Comparison of ENCODE assay signal across 18 cellular contexts in the genomic region with DNA sequence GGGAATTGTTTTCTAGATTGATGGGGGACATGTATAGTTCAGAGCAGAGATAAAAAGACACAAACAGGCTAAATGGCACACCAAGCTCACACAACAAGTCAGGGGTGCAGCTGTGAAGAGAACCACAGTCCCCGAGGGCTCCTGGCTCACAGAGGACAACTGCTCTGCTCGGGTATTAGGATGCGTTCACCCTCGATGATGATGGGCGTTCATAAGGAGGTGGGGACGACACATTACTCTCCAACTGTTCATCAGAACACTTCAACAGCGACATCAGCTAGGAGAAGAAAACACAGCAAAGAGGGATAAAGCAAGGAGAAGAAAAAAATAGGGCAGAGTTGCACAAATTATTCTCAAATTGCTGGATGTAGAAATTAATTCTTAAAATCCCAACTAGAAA.
DNase-seq lines count a peak whose midpoint lies in the region; ATAC-seq, FAIRE-seq and TF ChIP-seq lines count a peak whose summit lies in the region.
"Had no signal": no experiment of that assay in that cellular context is flagged by ENCODE, and none has a peak within 500 bp of the region (broad histone marks: within the 10 kb centered on the region; RNA-seq: fewer than 3 reads in every experiment).

No MANE protein-coding gene starts in this region.

- H3K36me3 ChIP-seq in GM12878 (ENCODE audit: control insufficient read depth in 2 of 2, insufficient read depth in 2 of 2, low read length in 1 of 2): no peaks in the 10 kb centered on the region

- FAIRE-seq in GM12878 (lab: Jason Lieb, UNC): peak; percentile 75
- FAIRE-seq: H54 had no signal

- H4K20me1 ChIP-seq in GM12878 (ENCODE audit: control insufficient read depth, insufficient read depth): no peaks in the 10 kb centered on the region

- CTCF ChIA-PET in GM12878 (lab: Yijun Ruan, JAX): no interaction called here
- CTCF ChIA-PET in activated CD4-positive, alpha-beta T cell treated with anti-CD3 and anti-CD28 coated beads, Interleukin-2, amount 10 ng/mL, durations not matched to agents 7 days and 5 days (lab: Charles Lee): no interaction called here

- no peaks in the 10 kb centered on the region for H3K4me1 Mint-ChIP-seq in activated CD4-positive, alpha-beta T cell treated with anti-CD3 and anti-CD28 coated beads, Interleukin-2, amount 10 ng/mL, durations not matched to agents 7 days and 5 days
- H3K4me1 Mint-ChIP-seq: CD4-positive, alpha-beta memory T cell had no signal

- no peak for TF ChIP-seq RAD21 in GM12878 (IDR thresholded peaks at IDR 0.05; ENCODE audit: insufficient read depth, low read depth, low read length)

- peak; percentile 18 for DNase-seq in NCI-H82 (lab: John Stamatoyannopoulos, UW)
- DNase-seq in NCI-H82 treated with DMSO at 0.1 percent for 48 hours (lab: John Stamatoyannopoulos, UW; ENCODE audit: unreplicated experiment): no peak
- DNase-seq in GM12878 (ENCODE audit: low read depth, low spot score): no peak
- peak; percentile 73 for DNase-seq in myocyte (ENCODE audit: low read depth)
- no peak for DNase-seq in activated CD4-positive, alpha-beta T cell treated with anti-CD3 and anti-CD28 coated beads, Interleukin-2, amount 10 ng/mL, durations not matched to agents 7 days and 5 days
- no peak for DNase-seq in hypothalamus (lab: John Stamatoyannopoulos, UW)
- DNase-seq: 8988T; AML-193; C1 segment of cervical spinal cord; CD4-positive, alpha-beta memory T cell; COR-L47; DND-41; GDM1; GM23248 had no signal

- no peaks in the 10 kb centered on the region for H3K36me3 Mint-ChIP-seq in activated CD4-positive, alpha-beta T cell treated with anti-CD3 and anti-CD28 coated beads, Interleukin-2, amount 10 ng/mL, durations not matched to agents 7 days and 5 days (ENCODE audit: low read depth)
- H3K36me3 Mint-ChIP-seq: CD4-positive, alpha-beta memory T cell had no signal

- no peak for TF ChIP-seq POLR2A in GM12878 (IDR thresholded peaks at IDR 0.05; ENCODE audit: low read depth, low read length)

- H2AFZ ChIP-seq in GM12878 (ENCODE audit: control insufficient read depth, low read depth, low read length): peak overlapping the region; percentile 44
- H2AFZ ChIP-seq: GM23248 had no signal

- no peak overlapping the region for H3K4me2 ChIP-seq in GM12878 (ENCODE audit: control insufficient read depth, insufficient read depth)

- peaks cover 13% of the 10 kb centered on the region for H3K4me1 ChIP-seq in GM12878 (ENCODE audit: control insufficient read depth, insufficient read depth, low read length)

- 39% methylated on average over 7 of the region's 7 CpGs for WGBS in GM12878 (ENCODE audit: insufficient coverage, insufficient replicate concordance, low lambda C conversion rate, missing lambda C conversion rate)

- H3K79me2 ChIP-seq in GM12878 (ENCODE audit: control insufficient read depth, insufficient read depth, low read length): no peaks in the 10 kb centered on the region

- peaks cover 5% of the 10 kb centered on the region for H3K27me3 Mint-ChIP-seq in activated CD4-positive, alpha-beta T cell treated with anti-CD3 and anti-CD28 coated beads, Interleukin-2, amount 10 ng/mL, durations not matched to agents 7 days and 5 days

- in situ Hi-C loops in GM12878 (cut with MboI): no loop called here

- POLR2A ChIA-PET in GM12878 (lab: Charles Lee): interaction anchor here (1.0 kb wide), 1 partner anchor 176 kb away, joined by 3 read pairs; no protein-coding TSS in a partner anchor
- POLR2A ChIA-PET in activated CD4-positive, alpha-beta T cell treated with anti-CD3 and anti-CD28 coated beads, Interleukin-2, amount 10 ng/mL, durations not matched to agents 7 days and 5 days (lab: Charles Lee): no interaction called here

- RAD21 ChIA-PET in GM12878 (lab: Charles Lee; ENCODE audit: unreplicated experiment): no interaction called here

- intact Hi-C loops in GM12878 (cut with micrococcal nuclease; ENCODE audit: unreplicated experiment): no loop called here

- SMC1A ChIA-PET in GM12878 (lab: Charles Lee; ENCODE audit: uncharacterized antibody, unreplicated experiment): interaction anchor here (1.2 kb wide), 2 partner anchors 10 to 154 kb away, joined by 3 read pairs; no protein-coding TSS in a partner anchor

- no peak overlapping the region for H3K4me3 ChIP-seq in GM12878
- H3K4me3 ChIP-seq: GM23248 had no signal

- TF ChIP-seq EP300 in GM12878 (IDR thresholded peaks at IDR 0.05; ENCODE audit: borderline replicate concordance in 1 of 2, control insufficient read depth in 1 of 2, low read depth in 2 of 2, low read length in 2 of 2): no peak

- no peaks in the 10 kb centered on the region for H3K9me3 ChIP-seq in GM12878 (replicated peaks; ENCODE audit: control insufficient read depth, insufficient read depth, low read length)

- H3K9me3 Mint-ChIP-seq in activated CD4-positive, alpha-beta T cell treated with anti-CD3 and anti-CD28 coated beads, Interleukin-2, amount 10 ng/mL, durations not matched to agents 7 days and 5 days: no peaks in the 10 kb centered on the region
- H3K9me3 Mint-ChIP-seq: CD4-positive, alpha-beta memory T cell had no signal

- H3K4me3 Mint-ChIP-seq in activated CD4-positive, alpha-beta T cell treated with anti-CD3 and anti-CD28 coated beads, Interleukin-2, amount 10 ng/mL, durations not matched to agents 7 days and 5 days: no peak overlapping the region
- H3K4me3 Mint-ChIP-seq: CD4-positive, alpha-beta memory T cell had no signal

- TF ChIP-seq CTCF in GM12878 (IDR thresholded peaks at IDR 0.05 in 2 of 3, conservative IDR thresholded peaks at IDR 0.05 in 1 of 3; ENCODE audit: control insufficient read depth in 2 of 3, extremely low read depth in 1 of 3, insufficient read depth in 1 of 3, low read depth in 3 of 3, low read length in 3 of 3): no peak

- no peak overlapping the region for H3K27ac ChIP-seq in GM12878 (ENCODE audit: control insufficient read depth, insufficient read depth)
- H3K27ac ChIP-seq: GM23248, HL-60 had no signal

- BruUV-seq in GM12878 (replicated peaks; lab: Mats Ljungman, UMichigan): no TSS peak

- H3K27ac Mint-ChIP-seq in activated CD4-positive, alpha-beta T cell treated with anti-CD3 and anti-CD28 coated beads, Interleukin-2, amount 10 ng/mL, durations not matched to agents 7 days and 5 days: no peak overlapping the region

- H3K9ac ChIP-seq in GM12878 (ENCODE audit: control insufficient read depth, insufficient read depth, low read length): no peak overlapping the region
- H3K9ac ChIP-seq: GM23248 had no signal

- H3K27me3 ChIP-seq in GM12878 (replicated peaks in 1 of 2; ENCODE audit: control insufficient read depth in 2 of 2, insufficient read depth in 2 of 2, low read length in 1 of 2): no peaks in the 10 kb centered on the region

- ATAC-seq in GM12878 (no peak), HG02642 (IDR thresholded peaks at IDR 0.05; ENCODE audit: poor library complexity, unreplicated experiment) (no peak)
- ATAC-seq: HCT116 had no signal

TF ChIP-seq in GM12878, 131 proteins besides CTCF, POLR2A, EP300 and RAD21:
- TF ChIP-seq NRF1 (conservative IDR thresholded peaks at IDR 0.05; ENCODE audit: low read depth, low read length): no peak
- no peak for TF ChIP-seq RUNX3 (IDR thresholded peaks at IDR 0.05; ENCODE audit: low read length)
- no peak for TF ChIP-seq SMC3 (IDR thresholded peaks at IDR 0.05; ENCODE audit: borderline replicate concordance, low read length)
- TF ChIP-seq, protein P1, sequence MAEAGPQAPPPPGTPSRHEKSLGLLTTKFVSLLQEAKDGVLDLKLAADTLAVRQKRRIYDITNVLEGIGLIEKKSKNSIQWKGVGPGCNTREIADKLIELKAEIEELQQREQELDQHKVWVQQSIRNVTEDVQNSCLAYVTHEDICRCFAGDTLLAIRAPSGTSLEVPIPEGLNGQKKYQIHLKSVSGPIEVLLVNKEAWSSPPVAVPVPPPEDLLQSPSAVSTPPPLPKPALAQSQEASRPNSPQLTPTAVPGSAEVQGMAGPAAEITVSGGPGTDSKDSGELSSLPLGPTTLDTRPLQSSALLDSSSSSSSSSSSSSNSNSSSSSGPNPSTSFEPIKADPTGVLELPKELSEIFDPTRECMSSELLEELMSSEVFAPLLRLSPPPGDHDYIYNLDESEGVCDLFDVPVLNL (IDR thresholded peaks at IDR 0.05; ENCODE audit: low read depth, low read length): no peak

Comparison
In these comparisons a context has a peak if more than half of its experiments do, and no peak if none do; other contexts are left out.
1. DNase-seq: peak in NCI-H82 (single experiment) and myocyte (single experiment); none in NCI-H82 treated with DMSO at 0.1 percent for 48 hours (single experiment), GM12878 (single experiment), activated CD4-positive, alpha-beta T cell treated with anti-CD3 and anti-CD28 coated beads, Interleukin-2, amount 10 ng/mL, durations not matched to agents 7 days and 5 days (single experiment) and hypothalamus (0 of 51).